Comparison of ENCODE assay signal across 17 cellular contexts in genomic region chr7:42699415-42700178, GRCh38.
DNase-seq lines count a peak whose midpoint lies in the region; ATAC-seq and TF ChIP-seq lines count a peak whose summit lies in the region.
"Had no signal": no experiment of that assay in that cellular context is flagged by ENCODE, and none has a peak within 500 bp of the region (broad histone marks: within the 10 kb centered on the region; RNA-seq: fewer than 3 reads in every experiment).

No MANE protein-coding gene starts in this region.

- H3K36me3 Mint-ChIP-seq in naive thymus-derived CD8-positive, alpha-beta T cell, result no peaks in the 10 kb centered on the region
- H3K36me3 Mint-ChIP-seq: CD4-positive, CD25-positive, alpha-beta regulatory T cell had no signal

- peaks cover 0 to 13% (median 0%) of the 10 kb centered on the region in 5 donors for H3K27me3 Mint-ChIP-seq in naive thymus-derived CD8-positive, alpha-beta T cell
- H3K27me3 Mint-ChIP-seq: B cell had no signal

- H3K4me3 ChIP-seq in esophagus muscularis mucosa (no peak overlapping the region), muscle layer of duodenum (ENCODE audit: low read depth in 1 of 2, low read length in 2 of 2) (no peak overlapping the region), stomach smooth muscle (ENCODE audit: low read length in 2 of 2) (peak overlapping the region; percentile 23 to 26), tibial nerve (no peak overlapping the region)
- H3K4me3 ChIP-seq: SJCRH30 had no signal

- TF ChIP-seq POLR2A in esophagus muscularis mucosa (IDR thresholded peaks at IDR 0.05; ENCODE audit: low read depth) (no peak), tibial nerve (IDR thresholded peaks at IDR 0.05) (no peak)

- no peaks in the 10 kb centered on the region for H3K9me3 Mint-ChIP-seq in naive thymus-derived CD8-positive, alpha-beta T cell

- intact Hi-C loops in esophagus muscularis mucosa (cut with DNase I), result loop anchor here (10.0 kb wide), 1 partner anchor 125 kb away; no protein-coding TSS in a partner anchor

- no peaks in the 10 kb centered on the region for H3K27me3 ChIP-seq in esophagus muscularis mucosa
- H3K27me3 ChIP-seq in muscle layer of duodenum (ENCODE audit: low read depth, low read length), result no peaks in the 10 kb centered on the region
- no peaks in the 10 kb centered on the region for H3K27me3 ChIP-seq in stomach smooth muscle (ENCODE audit: control insufficient read depth in 1 of 2, insufficient read depth in 2 of 2, low read length in 2 of 2)
- no peaks in the 10 kb centered on the region for H3K27me3 ChIP-seq in tibial nerve
- H3K27me3 ChIP-seq: SJCRH30 had no signal

- 46% methylated on average over 11 of the region's 11 CpGs for WGBS in esophagus muscularis mucosa
- 47 to 60% methylated on average over 11 of the region's 11 CpGs for WGBS in tibial nerve, 2 donors

- peak overlapping the region in 1 of 2 donors; percentile 11 for H3K9ac ChIP-seq in stomach smooth muscle (ENCODE audit: low read length in 2 of 2)

- H3K36me3 ChIP-seq in esophagus muscularis mucosa (no peaks in the 10 kb centered on the region), muscle layer of duodenum (ENCODE audit: control insufficient read depth in 1 of 2, insufficient read depth in 2 of 2, low read length in 2 of 2) (no peaks in the 10 kb centered on the region), stomach smooth muscle (ENCODE audit: control insufficient read depth in 2 of 2, insufficient read depth in 2 of 2, low read length in 2 of 2) (no peaks in the 10 kb centered on the region), tibial nerve (no peaks in the 10 kb centered on the region)
- H3K36me3 ChIP-seq: SJCRH30 had no signal

- H3K27ac Mint-ChIP-seq in naive thymus-derived CD8-positive, alpha-beta T cell, result no peak overlapping the region
- H3K27ac Mint-ChIP-seq: B cell; CD4-positive, CD25-positive, alpha-beta regulatory T cell had no signal

- no peak for ATAC-seq in naive thymus-derived CD8-positive, alpha-beta T cell
- ATAC-seq: PC-3 had no signal

- no peak for TF ChIP-seq CTCF in esophagus muscularis mucosa (IDR thresholded peaks at IDR 0.05)
- no peak for TF ChIP-seq CTCF in tibial nerve (IDR thresholded peaks at IDR 0.05)

- TF ChIP-seq EP300 in esophagus muscularis mucosa (IDR thresholded peaks at IDR 0.05) (no peak), tibial nerve (IDR thresholded peaks at IDR 0.05) (no peak)

- no peaks in the 10 kb centered on the region for H3K9me3 ChIP-seq in esophagus muscularis mucosa
- no peaks in the 10 kb centered on the region for H3K9me3 ChIP-seq in muscle layer of duodenum (ENCODE audit: control insufficient read depth in 1 of 2, low read length in 2 of 2)
- no peaks in the 10 kb centered on the region for H3K9me3 ChIP-seq in stomach smooth muscle (ENCODE audit: control insufficient read depth in 2 of 2, low read length in 2 of 2)
- no peaks in the 10 kb centered on the region for H3K9me3 ChIP-seq in tibial nerve
- H3K9me3 ChIP-seq: SJCRH30 had no signal

- POLR2A ChIA-PET in naive thymus-derived CD8-positive, alpha-beta T cell (lab: Charles Lee), result no interaction called here

- no peaks in the 10 kb centered on the region for H3K4me1 Mint-ChIP-seq in naive thymus-derived CD8-positive, alpha-beta T cell
- H3K4me1 Mint-ChIP-seq: B cell; CD4-positive, CD25-positive, alpha-beta regulatory T cell had no signal

- no peak overlapping the region for H3K4me3 Mint-ChIP-seq in naive thymus-derived CD8-positive, alpha-beta T cell
- H3K4me3 Mint-ChIP-seq: B cell; CD4-positive, CD25-positive, alpha-beta regulatory T cell had no signal

- DNase-seq in NCI-H226 (peak; percentile 59), esophagus muscularis mucosa (ENCODE audit: extremely low spot score) (peak; percentile 39), tibial nerve (ENCODE audit: low spot score in 2 of 2) (no peak), cortex of kidney (lab: John Stamatoyannopoulos, UW) (no peak)
- no peak for DNase-seq in naive thymus-derived CD8-positive, alpha-beta T cell
- DNase-seq: CD4-positive, CD25-positive, alpha-beta regulatory T cell; EL; NCI-H1417; NCI-H1930; NCI-H2171 treated with DMSO at 0.1 percent for 48 hours; NCI-H748 treated with DMSO at 0.1 percent for 48 hours; PC-3; SJCRH30 had no signal

- peaks cover 16 to 58% (median 40%) of the 10 kb centered on the region in 4 donors for H3K4me1 ChIP-seq in esophagus muscularis mucosa
- H3K4me1 ChIP-seq in muscle layer of duodenum (ENCODE audit: control insufficient read depth in 1 of 2, insufficient read depth in 2 of 2, low read length in 2 of 2), result peaks cover 11 to 39% of the 10 kb centered on the region in 2 donors
- H3K4me1 ChIP-seq in stomach smooth muscle (ENCODE audit: control insufficient read depth, insufficient read depth, low read length), result peaks cover 26% of the 10 kb centered on the region
- H3K4me1 ChIP-seq in tibial nerve, result peaks cover 0 to 38% (median 9%) of the 10 kb centered on the region in 4 donors
- H3K4me1 ChIP-seq: SJCRH30 had no signal

- H3K27ac ChIP-seq in esophagus muscularis mucosa (replicated peaks in 1 of 4) (peak overlapping the region in 3 of 4 donors; percentile 16 to 40 (median 40)), muscle layer of duodenum (ENCODE audit: low read length) (peak overlapping the region; percentile 2), stomach smooth muscle (ENCODE audit: low read length) (peak overlapping the region; percentile 32), tibial nerve (no peak overlapping the region)
- H3K27ac ChIP-seq: RWPE1, SJCRH30 had no signal

Comparison
In these comparisons a context has a peak if more than half of its experiments do, and no peak if none do; other contexts are left out.
1. DNase-seq: peak in NCI-H226 (single experiment) and esophagus muscularis mucosa (single experiment); none in naive thymus-derived CD8-positive, alpha-beta T cell (0 of 10), tibial nerve (0 of 2) and cortex of kidney (single experiment).
2. H3K27ac ChIP-seq: peak in esophagus muscularis mucosa (3 of 4), muscle layer of duodenum (single experiment) and stomach smooth muscle (single experiment); none in tibial nerve (0 of 4).
3. H3K4me3 ChIP-seq: peak in stomach smooth muscle (2 of 2); none in esophagus muscularis mucosa (0 of 4), muscle layer of duodenum (0 of 2) and tibial nerve (0 of 4).